1 cellular context compared by ENCODE assay signal in genomic region chr2:44691174-44691785, GRCh38.
TF ChIP-seq lines count a peak whose summit lies in the region.

No MANE protein-coding gene starts in this region.

TF ChIP-seq in SK-N-SH, 30 proteins besides CTCF, POLR2A, EP300 and RAD21 (continued from another document):
- TF ChIP-seq REST (IDR thresholded peaks at IDR 0.05; ENCODE audit: low read depth, low read length) (no peak), SIN3A (IDR thresholded peaks at IDR 0.05; ENCODE audit: borderline replicate concordance, low read depth, low read length) (no peak), RXRA (IDR thresholded peaks at IDR 0.05; ENCODE audit: borderline replicate concordance, low read depth) (no peak), JUND (IDR thresholded peaks at IDR 0.05) (no peak), MAX (IDR thresholded peaks at IDR 0.05; ENCODE audit: low read depth) (no peak), IRF3 (IDR thresholded peaks at IDR 0.05; ENCODE audit: low read depth, low read length) (no peak), RCOR1 (IDR thresholded peaks at IDR 0.05; ENCODE audit: low read length) (peak; percentile 79), TCF12 (IDR thresholded peaks at IDR 0.05) (peak; percentile 37), EZH2phosphoT487 (IDR thresholded peaks at IDR 0.05; ENCODE audit: borderline replicate concordance, low read depth) (no peak), USF2 (IDR thresholded peaks at IDR 0.05; ENCODE audit: borderline replicate concordance, low read depth, low read length) (no peak), CHD2 (IDR thresholded peaks at IDR 0.05; ENCODE audit: low read length, partially characterized antibody) (no peak), RFX5 (IDR thresholded peaks at IDR 0.05; ENCODE audit: low read length) (no peak), SMC3 (IDR thresholded peaks at IDR 0.05; ENCODE audit: low read depth, low read length) (peak; percentile 4; the same call in 1 of the 2 replicates), PBX3 (IDR thresholded peaks at IDR 0.05) (no peak), FOXM1 (IDR thresholded peaks at IDR 0.05; ENCODE audit: low read depth) (no peak), TEAD4 (IDR thresholded peaks at IDR 0.05; ENCODE audit: borderline replicate concordance, insufficient read depth) (peak; percentile 49; the same call in 1 of the 2 replicates)
